ENCODE assay signal across 1 cellular context in the genomic region with DNA sequence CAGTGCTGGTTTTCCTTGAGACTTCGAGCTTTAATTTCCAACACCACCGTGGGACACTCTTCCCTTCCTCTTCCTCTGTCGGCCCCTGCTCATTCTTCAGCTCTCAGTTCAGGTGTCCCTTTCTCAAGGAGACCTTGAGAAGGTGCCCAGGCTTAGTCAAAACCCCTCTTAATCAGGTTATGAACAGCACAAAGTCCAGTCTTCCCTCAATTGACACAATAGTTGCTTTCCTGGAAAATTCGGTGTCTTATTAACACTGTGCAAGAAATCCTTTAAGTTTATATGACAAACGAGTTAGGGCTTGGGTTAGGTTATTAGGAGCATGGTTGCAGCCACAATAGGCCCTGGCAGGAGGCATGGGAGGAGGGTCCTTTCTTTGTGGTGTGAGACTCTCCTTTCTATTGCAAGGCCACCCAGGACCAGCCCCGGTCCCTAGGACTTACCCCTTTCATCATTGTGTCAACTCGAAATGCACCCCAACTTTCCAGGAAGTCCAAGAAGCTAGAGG.
TF ChIP-seq lines count a peak whose summit lies in the region.

No MANE protein-coding gene starts in this region.

TF ChIP-seq in K562, 482 proteins besides CTCF, POLR2A, EP300 and RAD21 (continued from another document):
- TF ChIP-seq, protein P1, sequence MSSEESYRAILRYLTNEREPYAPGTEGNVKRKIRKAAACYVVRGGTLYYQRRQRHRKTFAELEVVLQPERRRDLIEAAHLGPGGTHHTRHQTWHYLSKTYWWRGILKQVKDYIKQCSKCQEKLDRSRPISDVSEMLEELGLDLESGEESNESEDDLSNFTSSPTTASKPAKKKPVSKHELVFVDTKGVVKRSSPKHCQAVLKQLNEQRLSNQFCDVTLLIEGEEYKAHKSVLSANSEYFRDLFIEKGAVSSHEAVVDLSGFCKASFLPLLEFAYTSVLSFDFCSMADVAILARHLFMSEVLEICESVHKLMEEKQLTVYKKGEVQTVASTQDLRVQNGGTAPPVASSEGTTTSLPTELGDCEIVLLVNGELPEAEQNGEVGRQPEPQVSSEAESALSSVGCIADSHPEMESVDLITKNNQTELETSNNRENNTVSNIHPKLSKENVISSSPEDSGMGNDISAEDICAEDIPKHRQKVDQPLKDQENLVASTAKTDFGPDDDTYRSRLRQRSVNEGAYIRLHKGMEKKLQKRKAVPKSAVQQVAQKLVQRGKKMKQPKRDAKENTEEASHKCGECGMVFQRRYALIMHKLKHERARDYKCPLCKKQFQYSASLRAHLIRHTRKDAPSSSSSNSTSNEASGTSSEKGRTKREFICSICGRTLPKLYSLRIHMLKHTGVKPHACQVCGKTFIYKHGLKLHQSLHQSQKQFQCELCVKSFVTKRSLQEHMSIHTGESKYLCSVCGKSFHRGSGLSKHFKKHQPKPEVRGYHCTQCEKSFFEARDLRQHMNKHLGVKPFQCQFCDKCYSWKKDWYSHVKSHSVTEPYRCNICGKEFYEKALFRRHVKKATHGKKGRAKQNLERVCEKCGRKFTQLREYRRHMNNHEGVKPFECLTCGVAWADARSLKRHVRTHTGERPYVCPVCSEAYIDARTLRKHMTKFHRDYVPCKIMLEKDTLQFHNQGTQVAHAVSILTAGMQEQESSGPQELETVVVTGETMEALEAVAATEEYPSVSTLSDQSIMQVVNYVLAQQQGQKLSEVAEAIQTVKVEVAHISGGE (CRISPR knock-in tag; IDR thresholded peaks at IDR 0.05) = no peak
- no peak for TF ChIP-seq CEBPG (CRISPR knock-in tag; IDR thresholded peaks at IDR 0.05)
- TF ChIP-seq CEBPG (tag; conservative IDR thresholded peaks at IDR 0.05 in 1 of 2, IDR thresholded peaks at IDR 0.05 in 1 of 2) = peak in 1 of 2 experiments; percentile 53; a peak in 1 of 4 replicates
